Comparison of ENCODE assay signal across 1 cellular context in genomic region chr16:31331807-31332301, GRCh38.
A peak's percentile ranks its signal among the peaks of the same experiment; 100 is the strongest.
TF ChIP-seq lines count a peak whose summit lies in the region.

No MANE protein-coding gene starts in this region.

TF ChIP-seq in HEK293, 187 proteins besides CTCF, POLR2A, EP300 and RAD21 (continued from another document):
- TF ChIP-seq ZNF23 (tag by site-specific recombination; IDR thresholded peaks at IDR 0.05; ENCODE audit: borderline replicate concordance) (no peak), GLIS1 (tag by site-specific recombination; IDR thresholded peaks at IDR 0.05) (no peak), ZNF596 (tag by site-specific recombination; IDR thresholded peaks at IDR 0.05) (no peak), ZNF837 (tag by site-specific recombination; IDR thresholded peaks at IDR 0.05) (no peak), ZNF561 (tag by site-specific recombination; IDR thresholded peaks at IDR 0.05; ENCODE audit: borderline replicate concordance) (no peak), PATZ1 (tag by site-specific recombination; IDR thresholded peaks at IDR 0.05) (no peak), ZNF341 (tag by site-specific recombination; IDR thresholded peaks at IDR 0.05; ENCODE audit: low read depth) (no peak), ZNF324 (tag by site-specific recombination; IDR thresholded peaks at IDR 0.05) (no peak), ZNF239 (tag by site-specific recombination; IDR thresholded peaks at IDR 0.05) (0 out of 2 replicates have a peak, but pooled peaks have one; percentile 51), ZNF221 (tag by site-specific recombination; IDR thresholded peaks at IDR 0.05; ENCODE audit: borderline replicate concordance) (no peak), PRDM2 (tag by site-specific recombination; IDR thresholded peaks at IDR 0.05; ENCODE audit: borderline replicate concordance) (peak; percentile 67; the same call in 1 of the 2 replicates), ZSCAN5A (tag by site-specific recombination; IDR thresholded peaks at IDR 0.05) (no peak), ZBTB21 (tag by site-specific recombination; IDR thresholded peaks at IDR 0.05) (no peak), ZNF362 (tag by site-specific recombination; IDR thresholded peaks at IDR 0.05) (no peak), EGR2 (tag by site-specific recombination; IDR thresholded peaks at IDR 0.05; ENCODE audit: low read depth) (0 out of 2 replicates have a peak, but pooled peaks have one; percentile 31), ZNF48 (tag by site-specific recombination; IDR thresholded peaks at IDR 0.05) (no peak), ZBTB1 (tag by site-specific recombination; IDR thresholded peaks at IDR 0.05) (no peak), GLIS2 (tag by site-specific recombination; IDR thresholded peaks at IDR 0.05) (no peak), ZNF529 (tag by site-specific recombination; IDR thresholded peaks at IDR 0.05; ENCODE audit: insufficient replicate concordance) (no peak), SALL2 (tag by site-specific recombination; IDR thresholded peaks at IDR 0.05; ENCODE audit: borderline replicate concordance) (no peak), ZNF274 (IDR thresholded peaks at IDR 0.05; ENCODE audit: low read length) (no peak), ZNF274 (tag by site-specific recombination; IDR thresholded peaks at IDR 0.05; ENCODE audit: borderline replicate concordance) (no peak), HOXC10 (CRISPR knock-in tag; IDR thresholded peaks at IDR 0.05) (no peak), PRDM1 (tag by site-specific recombination; IDR thresholded peaks at IDR 0.05) (no peak), ZNF521 (tag by site-specific recombination; IDR thresholded peaks at IDR 0.05) (no peak), ZNF473 (tag by site-specific recombination; IDR thresholded peaks at IDR 0.05) (no peak), ZNF664 (tag by site-specific recombination; IDR thresholded peaks at IDR 0.05) (no peak)
- TF ChIP-seq, protein P1, sequence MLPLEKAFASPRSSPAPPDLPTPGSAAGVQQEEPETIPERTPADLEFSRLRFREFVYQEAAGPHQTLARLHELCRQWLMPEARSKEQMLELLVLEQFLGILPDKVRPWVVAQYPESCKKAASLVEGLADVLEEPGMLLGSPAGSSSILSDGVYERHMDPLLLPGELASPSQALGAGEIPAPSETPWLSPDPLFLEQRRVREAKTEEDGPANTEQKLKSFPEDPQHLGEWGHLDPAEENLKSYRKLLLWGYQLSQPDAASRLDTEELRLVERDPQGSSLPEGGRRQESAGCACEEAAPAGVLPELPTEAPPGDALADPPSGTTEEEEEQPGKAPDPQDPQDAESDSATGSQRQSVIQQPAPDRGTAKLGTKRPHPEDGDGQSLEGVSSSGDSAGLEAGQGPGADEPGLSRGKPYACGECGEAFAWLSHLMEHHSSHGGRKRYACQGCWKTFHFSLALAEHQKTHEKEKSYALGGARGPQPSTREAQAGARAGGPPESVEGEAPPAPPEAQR (tag by site-specific recombination; IDR thresholded peaks at IDR 0.05) = no peak
TF ChIP-seq in HEK293: peak in this region for 5.
